ENCODE assay signal across 10 cellular contexts in the genomic region with DNA sequence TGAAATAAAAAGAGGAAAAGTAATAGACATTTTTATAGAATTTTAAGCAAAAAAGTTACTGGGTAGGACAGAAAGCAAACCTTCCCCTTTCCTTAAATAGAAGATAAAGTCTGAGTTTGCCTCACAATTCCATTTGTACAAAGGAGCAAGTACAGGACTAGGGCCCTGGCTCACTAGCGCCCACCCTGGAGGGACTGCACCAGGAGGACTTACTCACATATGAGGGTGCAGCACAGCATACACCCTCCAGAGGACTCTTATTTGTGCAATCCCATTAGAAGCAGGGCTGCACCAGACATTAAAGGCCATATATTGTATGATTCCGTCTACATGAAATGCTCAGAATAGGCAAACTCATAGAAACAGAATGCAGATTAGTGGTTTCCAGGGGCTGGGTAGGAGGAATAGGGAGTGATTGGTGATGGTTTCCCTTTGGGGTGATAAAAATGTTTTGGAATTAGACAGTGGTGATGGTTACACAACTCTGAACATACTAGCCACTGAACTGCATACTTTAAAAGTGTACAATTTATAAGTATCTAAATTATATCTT. TPM values are rescaled to one million over a fixed set of nuclear protein-coding genes. Genes with fewer than 3 reads are reported as not detected.
A peak's percentile ranks its signal among the peaks of the same experiment; 100 is the strongest.
DNase-seq lines count a peak whose midpoint lies in the region; ATAC-seq and TF ChIP-seq lines count a peak whose summit lies in the region.
"Had no signal": no experiment of that assay in that cellular context is flagged by ENCODE, and none has a peak within 500 bp of the region (broad histone marks: within the 10 kb centered on the region; RNA-seq: fewer than 3 reads in every experiment).

No MANE protein-coding gene starts in this region.

- H3K27me3 ChIP-seq in WERI-Rb-1 (ENCODE audit: insufficient read depth, low read depth, severe bottlenecking) = no peaks in the 10 kb centered on the region
- H3K27me3 ChIP-seq: pancreas had no signal

- H3K4me3 ChIP-seq in WERI-Rb-1 (ENCODE audit: low read depth, low read length) = no peak overlapping the region

- no peaks in the 10 kb centered on the region for H3K9me3 Mint-ChIP-seq in Calu3 (ENCODE audit: low read depth, unreplicated experiment)

- H3K4me3 Mint-ChIP-seq in Calu3 (ENCODE audit: low read depth, unreplicated experiment) = no peak overlapping the region

- no TSS peak for BruUV-seq in Calu3 (replicated peaks; lab: Mats Ljungman, UMichigan)

- intact Hi-C loops in Calu3 (cut with micrococcal nuclease; ENCODE audit: unreplicated experiment) = no loop called here

- peaks cover 68% of the 10 kb centered on the region for H3K36me3 ChIP-seq in WERI-Rb-1

- no peak for TF ChIP-seq CTCF in Calu3 (IDR thresholded peaks at IDR 0.05; ENCODE audit: unreplicated experiment)
- TF ChIP-seq CTCF in WERI-Rb-1 (IDR thresholded peaks at IDR 0.05; ENCODE audit: low read depth, low read length) = peak; percentile 62

- CTCF ChIA-PET in Calu3 (lab: Charles Lee) = interaction anchor here (0.5 kb wide), 1 partner anchor 24 kb away, joined by 5 read pairs; no protein-coding TSS in a partner anchor

- peaks cover 44% of the 10 kb centered on the region for H3K36me3 Mint-ChIP-seq in Calu3 (ENCODE audit: insufficient read depth, unreplicated experiment)

- H3K27ac Mint-ChIP-seq in Calu3 (ENCODE audit: unreplicated experiment) = no peak overlapping the region

- H3K9me3 ChIP-seq in WERI-Rb-1 (ENCODE audit: severe bottlenecking) = no peaks in the 10 kb centered on the region
- H3K9me3 ChIP-seq: pancreas had no signal

- no peaks in the 10 kb centered on the region for H3K27me3 Mint-ChIP-seq in Calu3 (ENCODE audit: unreplicated experiment)

- no peak for ATAC-seq in GM21360 (IDR thresholded peaks at IDR 0.05; ENCODE audit: unreplicated experiment)
- ATAC-seq: pancreas had no signal

- H3K4me1 Mint-ChIP-seq in Calu3 (ENCODE audit: low read depth, unreplicated experiment) = peaks cover 46% of the 10 kb centered on the region

- no peak overlapping the region for H3K27ac ChIP-seq in WERI-Rb-1
- H3K27ac ChIP-seq: pancreas had no signal

- DNase-seq in Calu3 = peak; percentile 18
- DNase-seq in HCEC 1CT = peak; percentile 13
- DNase-seq in WERI-Rb-1 = peak; percentile 57
- DNase-seq in iPS-NIHi11 (ENCODE audit: low spot score) = peak; percentile 14
- no peak for DNase-seq in hepatic stellate cell (ENCODE audit: low spot score)
- no peak for DNase-seq in NCI-H1105 treated with DMSO at 0.1 percent for 48 hours (lab: John Stamatoyannopoulos, UW)
- no peak for DNase-seq in AG08396 (ENCODE audit: low spot score)
- DNase-seq: NCI-H526, pancreas had no signal

RNA-seq across cellular contexts. Expression of a gene that starts 4.5 kb away (rescaled TPM):
- total RNA-seq in Calu3 (2022) = 123 and 130 TPM in 2 replicates

RNA-seq across cellular contexts. Expression of a gene that starts 56.4 kb away (rescaled TPM):
- total RNA-seq in Calu3 (2022) = 65.5 and 67.0 TPM in 2 replicates

RNA-seq across cellular contexts. Expression of a gene that starts 59.1 kb away (rescaled TPM):
- total RNA-seq in Calu3 (2022) = 56.0 and 57.8 TPM in 2 replicates

Comparison
In these comparisons a context has a peak if more than half of its experiments do, and no peak if none do; other contexts are left out.
1. DNase-seq: peak in Calu3 (single experiment), HCEC 1CT (single experiment), WERI-Rb-1 (single experiment) and iPS-NIHi11 (single experiment); none in hepatic stellate cell (single experiment), NCI-H1105 treated with DMSO at 0.1 percent for 48 hours (single experiment) and AG08396 (single experiment).